In genomic region chrX:34656842-34657780, GRCh38 we compare ENCODE assay signal across 9 cellular contexts. TPM values are rescaled to one million over a fixed set of nuclear protein-coding genes. Genes with fewer than 3 reads are reported as not detected.
DNase-seq lines count a peak whose midpoint lies in the region; ATAC-seq and TF ChIP-seq lines count a peak whose summit lies in the region.
"Had no signal": no experiment of that assay in that cellular context is flagged by ENCODE, and none has a peak within 500 bp of the region (broad histone marks: within the 10 kb centered on the region; RNA-seq: fewer than 3 reads in every experiment).

Gene TMEM47 (minus strand): TSS chrX:34657285. CDS start chrX:34657029, 256 bp downstream.

- H3K4me1 ChIP-seq in BE2C, result no peaks in the 10 kb centered on the region
- H3K4me1 ChIP-seq in esophagus muscularis mucosa, result peaks cover 0 to 14% (median 5%) of the 10 kb centered on the region in 4 donors
- H3K4me1 ChIP-seq in mucosa of rectum (ENCODE audit: control insufficient read depth in 2 of 2, insufficient read depth in 2 of 2, low read length in 2 of 2), result no peaks in the 10 kb centered on the region
- no peaks in the 10 kb centered on the region for H3K4me1 ChIP-seq in uterus
- no peaks in the 10 kb centered on the region for H3K4me1 ChIP-seq in MM.1S (ENCODE audit: low read length)

- H3K4me2 ChIP-seq in MM.1S (ENCODE audit: low read depth, low read length), result no peak within 1 kb of the TSS

- H3K9ac ChIP-seq in mucosa of rectum (ENCODE audit: low read depth in 1 of 2, low read length in 2 of 2) (peak within 1 kb of the TSS in 1 of 2 donors; percentile 57), MM.1S (ENCODE audit: low read length) (no peak within 1 kb of the TSS)

- in situ Hi-C loops in SK-MEL-5 (cut with HindIII; ENCODE audit: low pct_unique_long_range_greater_than_20kb, low sequenced_read_pairs), result no loop called here

- TF ChIP-seq POLR2A in esophagus muscularis mucosa (IDR thresholded peaks at IDR 0.05; ENCODE audit: low read depth), result no peak
- TF ChIP-seq POLR2A in uterus (IDR thresholded peaks at IDR 0.05), result peak; percentile 76 to 92

- H3K9me3 ChIP-seq in BE2C (no peaks in the 10 kb centered on the region), esophagus muscularis mucosa (no peaks in the 10 kb centered on the region), mucosa of rectum (ENCODE audit: control insufficient read depth in 2 of 2, low read length in 2 of 2) (no peaks in the 10 kb centered on the region), uterus (no peaks in the 10 kb centered on the region), MM.1S (replicated peaks; ENCODE audit: insufficient read depth, low read length) (no peaks in the 10 kb centered on the region)

- no peak for TF ChIP-seq EP300 in esophagus muscularis mucosa (IDR thresholded peaks at IDR 0.05)

- peak within 1 kb of the TSS; percentile 85 to 90 (median 88) for H3K27ac ChIP-seq in esophagus muscularis mucosa (replicated peaks in 1 of 4)
- H3K27ac ChIP-seq in mucosa of rectum (ENCODE audit: low read depth in 2 of 2, low read length in 2 of 2), result peak within 1 kb of the TSS; percentile 49 to 53
- peak within 1 kb of the TSS; percentile 92 for H3K27ac ChIP-seq in uterus
- H3K27ac ChIP-seq in MM.1S (ENCODE audit: low read length), result no peak within 1 kb of the TSS

- H3K4me3 ChIP-seq in BE2C (ENCODE audit: low read depth, low read length) (peak within 1 kb of the TSS; percentile 44), esophagus muscularis mucosa (peak within 1 kb of the TSS; percentile 69 to 84 (median 70)), mucosa of rectum (ENCODE audit: low read length in 2 of 2) (peak within 1 kb of the TSS; percentile 44 to 72), uterus (peak within 1 kb of the TSS; percentile 47 to 82), MM.1S (ENCODE audit: low read length) (no peak within 1 kb of the TSS)

- H3K36me3 ChIP-seq in BE2C (no peaks in the 10 kb centered on the region), esophagus muscularis mucosa (no peaks in the 10 kb centered on the region), mucosa of rectum (ENCODE audit: control insufficient read depth in 2 of 2, insufficient read depth in 2 of 2, low read length in 2 of 2) (no peaks in the 10 kb centered on the region), uterus (no peaks in the 10 kb centered on the region), MM.1S (replicated peaks; ENCODE audit: insufficient read depth, low read length) (no peaks in the 10 kb centered on the region)

- no peaks in the 10 kb centered on the region for H3K9me2 ChIP-seq in MM.1S (replicated peaks; ENCODE audit: insufficient read depth, low read length)

- DNase-seq in BE2C, result peak; percentile 73
- peak; percentile 64 for DNase-seq in HK-2 (ENCODE audit: unreplicated experiment)
- peak; percentile 47 for DNase-seq in SK-MEL-5 (ENCODE audit: low read depth, low spot score)
- DNase-seq in esophagus muscularis mucosa (ENCODE audit: extremely low spot score), result no peak
- peak; percentile 72 to 77 for DNase-seq in uterus
- no peak for DNase-seq in MM.1S

- no peak within 1 kb of the TSS for H2AFZ ChIP-seq in MM.1S (ENCODE audit: low read length)

- no peaks in the 10 kb centered on the region for H3F3A ChIP-seq in MM.1S (ENCODE audit: insufficient read depth, low read length)

- no peaks in the 10 kb centered on the region for H4K20me1 ChIP-seq in MM.1S (ENCODE audit: insufficient read depth, low read length)

- WGBS in esophagus muscularis mucosa, result 27% methylated on average over 7 of the region's 103 CpGs

- ATAC-seq in GM19452 (IDR thresholded peaks at IDR 0.05; ENCODE audit: unreplicated experiment), result no peak

- H3K79me2 ChIP-seq in MM.1S (ENCODE audit: low read length), result no peaks in the 10 kb centered on the region

- TF ChIP-seq CTCF in BE2C (IDR thresholded peaks at IDR 0.05; ENCODE audit: low read depth, low read length), result no peak
- TF ChIP-seq CTCF in esophagus muscularis mucosa (IDR thresholded peaks at IDR 0.05), result no peak
- no peak for TF ChIP-seq CTCF in uterus (IDR thresholded peaks at IDR 0.05)
- no peak for TF ChIP-seq CTCF in MM.1S (IDR thresholded peaks at IDR 0.05; ENCODE audit: low read length)

- intact Hi-C loops in esophagus muscularis mucosa (cut with DNase I) (loop anchor here (10.0 kb wide), 1 partner anchor 228 kb away; no protein-coding TSS in a partner anchor), uterus (cut with DNase I; ENCODE audit: low total_unique reads) (no loop called here)

- peaks cover 27% of the 10 kb centered on the region for H3K27me3 ChIP-seq in BE2C
- H3K27me3 ChIP-seq in esophagus muscularis mucosa, result no peaks in the 10 kb centered on the region
- peaks cover 6 to 11% of the 10 kb centered on the region in 2 donors for H3K27me3 ChIP-seq in mucosa of rectum (ENCODE audit: control insufficient read depth in 2 of 2, insufficient read depth in 2 of 2, low read length in 2 of 2)
- H3K27me3 ChIP-seq in uterus, result no peaks in the 10 kb centered on the region
- H3K27me3 ChIP-seq in MM.1S (replicated peaks; ENCODE audit: insufficient read depth, low read length), result no peaks in the 10 kb centered on the region

RNA-seq across cellular contexts. Expression of gene TMEM47, which starts in this region (rescaled TPM):
- not detected for polyA plus RNA-seq in BE2C (2012; ENCODE audit: insufficient read depth, insufficient read length, low read depth)
- 0.16 and 0.45 TPM in 2 replicates for total RNA-seq in SK-MEL-5 (2014; rRNA removed; shearing (Covaris generic))
- polyA plus RNA-seq in SK-MEL-5 (2015; cell fraction: cytosol; rRNA removed), result 0.63 and 0.95 TPM in 2 replicates
- polyA plus RNA-seq in SK-MEL-5 (2015; cell fraction: nucleus; rRNA removed), result 0.09 and 0.19 TPM in 2 replicates
- total RNA-seq in esophagus muscularis mucosa, result 100 to 1,000 TPM; 124 to 261 (median 192) TPM
- 10 to 100 TPM; 59.4 to 80.2 (median 74.5) TPM for total RNA-seq in uterus
- total RNA-seq: natural killer cell treated with Interleukin-12 subunit alpha and Interleukin-12 subunit beta and Interleukin-15 and Interleukin-18, amount 100 ng/mL, for 72 hours had no signal

Comparison
In these comparisons a context has a peak if more than half of its experiments do, and no peak if none do; other contexts are left out.
1. RNA of gene TMEM47 (total RNA-seq): 124 to 261 TPM in esophagus muscularis mucosa and 59.4 to 80.2 TPM in uterus; 0.16 to 0.45 TPM in SK-MEL-5; every median in the first group is over 10 times any median in the second.
2. Peak in DNase-seq in SK-MEL-5; RNA of the gene not detected or under 1 TPM.
3. DNase-seq: peak in BE2C (single experiment), HK-2 (single experiment) and uterus (2 of 2); none in esophagus muscularis mucosa (single experiment) and MM.1S (single experiment).